Comparison of ENCODE assay signal across 12 cellular contexts in the genomic region with DNA sequence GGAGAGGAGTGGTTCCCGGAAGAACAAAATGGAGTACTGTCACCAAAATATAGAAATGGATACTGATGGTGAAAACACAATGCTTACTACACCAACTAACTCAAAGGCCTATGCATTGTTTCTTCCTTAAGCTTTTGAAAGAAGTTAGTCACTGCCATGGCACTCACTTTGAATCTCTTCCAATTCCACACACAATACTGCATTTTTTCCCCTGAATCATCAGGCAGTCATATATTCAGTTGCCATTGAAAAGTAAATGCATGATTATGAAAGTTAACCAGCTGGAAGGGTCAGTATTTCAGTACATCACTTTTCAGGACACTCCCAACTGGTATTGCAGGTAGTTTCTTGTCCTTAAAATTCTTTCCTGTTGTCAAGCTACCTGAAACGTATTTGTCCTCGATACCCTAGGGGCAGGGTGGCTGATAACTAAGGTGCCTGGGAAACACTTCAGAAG. TPM values are rescaled to one million over a fixed set of nuclear protein-coding genes. Genes with fewer than 3 reads are reported as not detected.
A peak's percentile ranks its signal among the peaks of the same experiment; 100 is the strongest.
DNase-seq lines count a peak whose midpoint lies in the region; ATAC-seq and TF ChIP-seq lines count a peak whose summit lies in the region.
"Had no signal": no experiment of that assay in that cellular context is flagged by ENCODE, and none has a peak within 500 bp of the region (broad histone marks: within the 10 kb centered on the region; RNA-seq: fewer than 3 reads in every experiment).

No MANE protein-coding gene starts in this region.

- H3K9ac ChIP-seq in GM23248, result peak overlapping the region; percentile 73
- H3K9ac ChIP-seq: parathyroid adenoma had no signal

- DNase-seq in GM23248, result peak; percentile 97
- no peak for DNase-seq in ascending aorta (ENCODE audit: low spot score in 2 of 2)
- DNase-seq in right atrium auricular region (ENCODE audit: low spot score), result peak; percentile 16
- DNase-seq in stomach, result no peak
- no peak for DNase-seq in Peyer's patch
- DNase-seq in activated naive CD4-positive, alpha-beta T cell treated with anti-CD3 and anti-CD28 coated beads, Interleukin-2, amount 50 U/mL, for 72 hours (ENCODE audit: low spot score in 2 of 2), result no peak
- DNase-seq: OCI-M1 had no signal

- H3K27ac ChIP-seq in GM23248 (peak overlapping the region; percentile 94), ascending aorta (peak overlapping the region; percentile 74 to 77), right atrium auricular region (peak overlapping the region; percentile 66 to 73), stomach (peak overlapping the region in 4 of 5 donors; percentile 11 to 38 (median 24)), Peyer's patch (peak overlapping the region in 2 of 4 donors; percentile 14 to 52)
- H3K27ac ChIP-seq: parathyroid adenoma had no signal

- TF ChIP-seq CTCF in ascending aorta (IDR thresholded peaks at IDR 0.05) (no peak), right atrium auricular region (IDR thresholded peaks at IDR 0.05) (no peak), stomach (IDR thresholded peaks at IDR 0.05) (no peak), Peyer's patch (IDR thresholded peaks at IDR 0.05) (no peak)

- H3K79me2 ChIP-seq in GM23248 (ENCODE audit: insufficient read depth), result peaks cover 44% of the 10 kb centered on the region

- in situ Hi-C loops in GM23248 (cut with MboI), result no loop called here

- H3K36me3 ChIP-seq in GM23248 (ENCODE audit: low read depth) (no peaks in the 10 kb centered on the region; the same call in 1 of the 2 replicates), ascending aorta (peaks cover 0 to 3% of the 10 kb centered on the region in 2 donors), right atrium auricular region (no peaks in the 10 kb centered on the region), stomach (no peaks in the 10 kb centered on the region), Peyer's patch (no peaks in the 10 kb centered on the region)

- 6% methylated on average over 3 of the region's 3 CpGs for WGBS in GM23248 (ENCODE audit: low coverage in 1 of 2, low lambda C conversion rate in 2 of 2, missing lambda C conversion rate in 2 of 2), 2 experiments
- 45 to 66% (median 56%) methylated on average over 3 of the region's 3 CpGs for WGBS in stomach, 5 donors

- no peaks in the 10 kb centered on the region for H3K9me3 Mint-ChIP-seq in activated naive CD4-positive, alpha-beta T cell treated with anti-CD3 and anti-CD28 coated beads, Interleukin-2, amount 50 U/mL, for 72 hours
- H3K9me3 Mint-ChIP-seq: IgD-negative memory B cell; stimulated activated naive CD8-positive, alpha-beta T cell treated with anti-CD3 and anti-CD28 coated beads, Interleukin-15, Interleukin-2, amounts not matched to agents 100 ng/mL and 50 ng/mL, for 24 hours had no signal

- H3K4me1 ChIP-seq in GM23248 (ENCODE audit: insufficient read depth) (peaks cover 43% of the 10 kb centered on the region), ascending aorta (peaks cover 0 to 26% of the 10 kb centered on the region in 2 donors), right atrium auricular region (peaks cover 0 to 33% of the 10 kb centered on the region in 2 donors), stomach (peaks cover 1 to 28% (median 20%) of the 10 kb centered on the region in 4 donors), Peyer's patch (peaks cover 0 to 3% (median 0%) of the 10 kb centered on the region in 4 donors)

- peak overlapping the region; percentile 48 for H3K4me3 ChIP-seq in GM23248
- H3K4me3 ChIP-seq in ascending aorta, result peak overlapping the region in 1 of 2 donors; percentile 30
- H3K4me3 ChIP-seq in right atrium auricular region, result no peak overlapping the region
- no peak overlapping the region for H3K4me3 ChIP-seq in stomach
- H3K4me3 ChIP-seq in Peyer's patch, result no peak overlapping the region

- H3K9me3 ChIP-seq in GM23248 (ENCODE audit: low read depth) (no peaks in the 10 kb centered on the region), ascending aorta (no peaks in the 10 kb centered on the region), right atrium auricular region (no peaks in the 10 kb centered on the region), stomach (no peaks in the 10 kb centered on the region), Peyer's patch (no peaks in the 10 kb centered on the region)

- H2AFZ ChIP-seq in GM23248, result peak overlapping the region; percentile 54
- H2AFZ ChIP-seq: parathyroid adenoma had no signal

- no peaks in the 10 kb centered on the region for H4K20me1 ChIP-seq in GM23248 (ENCODE audit: insufficient read depth)

- H3K27me3 ChIP-seq in GM23248 (replicated peaks; ENCODE audit: insufficient read depth) (no peaks in the 10 kb centered on the region), ascending aorta (no peaks in the 10 kb centered on the region), right atrium auricular region (no peaks in the 10 kb centered on the region), stomach (no peaks in the 10 kb centered on the region), Peyer's patch (no peaks in the 10 kb centered on the region)

- no peak for ATAC-seq in GM21529 (IDR thresholded peaks at IDR 0.05; ENCODE audit: unreplicated experiment)
- no peak for ATAC-seq in HG03342 (IDR thresholded peaks at IDR 0.05; ENCODE audit: unreplicated experiment)
- no peak for ATAC-seq in activated naive CD4-positive, alpha-beta T cell treated with anti-CD3 and anti-CD28 coated beads, Interleukin-2, amount 50 U/mL, for 72 hours

- H3K36me3 Mint-ChIP-seq in activated naive CD4-positive, alpha-beta T cell treated with anti-CD3 and anti-CD28 coated beads, Interleukin-2, amount 50 U/mL, for 72 hours, result no peaks in the 10 kb centered on the region
- H3K36me3 Mint-ChIP-seq: IgD-negative memory B cell had no signal

- H3K9me2 ChIP-seq in GM23248 (ENCODE audit: insufficient read depth), result no peaks in the 10 kb centered on the region

- no peak for TF ChIP-seq EP300 in stomach (IDR thresholded peaks at IDR 0.05)

- H3K27ac Mint-ChIP-seq in activated naive CD4-positive, alpha-beta T cell treated with anti-CD3 and anti-CD28 coated beads, Interleukin-2, amount 50 U/mL, for 72 hours, result no peak overlapping the region
- H3K27ac Mint-ChIP-seq: stimulated activated naive CD8-positive, alpha-beta T cell treated with anti-CD3 and anti-CD28 coated beads, Interleukin-15, Interleukin-2, amounts not matched to agents 100 ng/mL and 50 ng/mL, for 24 hours had no signal

- intact Hi-C loops in ascending aorta (cut with DNase I), result no loop called here
- intact Hi-C loops in stomach (cut with DNase I; ENCODE audit: low total_unique reads), result no loop called here

- no peak for TF ChIP-seq POLR2A in stomach (IDR thresholded peaks at IDR 0.05)
- no peak for TF ChIP-seq POLR2A in Peyer's patch (IDR thresholded peaks at IDR 0.05)

- peaks cover 55% of the 10 kb centered on the region for H3F3A ChIP-seq in GM23248 (ENCODE audit: insufficient read depth)

- H3K4me2 ChIP-seq in GM23248 (ENCODE audit: unreplicated experiment), result peak overlapping the region; percentile 66

RNA-seq across cellular contexts. Expression of a gene that starts 9.0 kb away (rescaled TPM):
- 77.7 and 83.8 TPM in 2 replicates for total RNA-seq in GM23248 (2014; rRNA removed; shearing (Covaris generic))
- 73.1 and 77.6 TPM in 2 replicates for polyA plus RNA-seq in GM23248 (2016; fragmentation: Nextera tagmentation; extraction: Ambion mirVana)
- total RNA-seq in ascending aorta, result 42.8 TPM
- total RNA-seq in right atrium auricular region, result 100 to 1,000 TPM in 1 of 2 donors, 10 to 100 TPM in 1; 82.3 to 142 TPM
- total RNA-seq in stomach, result 100 to 1,000 TPM in 2 of 5 donors, 10 to 100 TPM in 3; 32.1 to 131 (median 50.1) TPM
- polyA plus RNA-seq in stomach, result 10 to 100 TPM; 25.9 to 33.5 (median 30.6) TPM
- total RNA-seq in Peyer's patch, result 100 to 1,000 TPM; 152 to 166 (median 152) TPM
- total RNA-seq in activated naive CD4-positive, alpha-beta T cell treated with anti-CD3 and anti-CD28 coated beads, Interleukin-2, amount 50 U/mL, for 72 hours, result 10 to 100 TPM; 17.3 to 41.0 TPM

RNA-seq across cellular contexts. Expression of a gene that starts 59.7 kb away (rescaled TPM):
- total RNA-seq in GM23248 (2014; rRNA removed; shearing (Covaris generic)), result 34.5 and 41.6 TPM in 2 replicates
- polyA plus RNA-seq in GM23248 (2016; fragmentation: Nextera tagmentation; extraction: Ambion mirVana) (52.1 and 60.0 TPM in 2 replicates), stomach (10 to 100 TPM; 19.3 to 29.6 (median 28.8) TPM)
- total RNA-seq in ascending aorta (45.9 TPM), right atrium auricular region (100 to 1,000 TPM in 1 of 2 donors, 10 to 100 TPM in 1; 96.3 to 144 TPM), stomach (100 to 1,000 TPM in 4 of 5 donors, 10 to 100 TPM in 1; 57.9 to 658 (median 119) TPM), Peyer's patch (100 to 1,000 TPM; 174 to 236 (median 208) TPM)
- total RNA-seq in activated naive CD4-positive, alpha-beta T cell treated with anti-CD3 and anti-CD28 coated beads, Interleukin-2, amount 50 U/mL, for 72 hours, result 10 to 100 TPM; 37.1 to 45.0 TPM

Comparison
In these comparisons a context has a peak if more than half of its experiments do, and no peak if none do; other contexts are left out.
1. DNase-seq: peak in GM23248 (single experiment) and right atrium auricular region (single experiment); none in ascending aorta (0 of 2), stomach (single experiment), Peyer's patch (0 of 3) and activated naive CD4-positive, alpha-beta T cell treated with anti-CD3 and anti-CD28 coated beads, Interleukin-2, amount 50 U/mL, for 72 hours (0 of 2).